In the genomic region with DNA sequence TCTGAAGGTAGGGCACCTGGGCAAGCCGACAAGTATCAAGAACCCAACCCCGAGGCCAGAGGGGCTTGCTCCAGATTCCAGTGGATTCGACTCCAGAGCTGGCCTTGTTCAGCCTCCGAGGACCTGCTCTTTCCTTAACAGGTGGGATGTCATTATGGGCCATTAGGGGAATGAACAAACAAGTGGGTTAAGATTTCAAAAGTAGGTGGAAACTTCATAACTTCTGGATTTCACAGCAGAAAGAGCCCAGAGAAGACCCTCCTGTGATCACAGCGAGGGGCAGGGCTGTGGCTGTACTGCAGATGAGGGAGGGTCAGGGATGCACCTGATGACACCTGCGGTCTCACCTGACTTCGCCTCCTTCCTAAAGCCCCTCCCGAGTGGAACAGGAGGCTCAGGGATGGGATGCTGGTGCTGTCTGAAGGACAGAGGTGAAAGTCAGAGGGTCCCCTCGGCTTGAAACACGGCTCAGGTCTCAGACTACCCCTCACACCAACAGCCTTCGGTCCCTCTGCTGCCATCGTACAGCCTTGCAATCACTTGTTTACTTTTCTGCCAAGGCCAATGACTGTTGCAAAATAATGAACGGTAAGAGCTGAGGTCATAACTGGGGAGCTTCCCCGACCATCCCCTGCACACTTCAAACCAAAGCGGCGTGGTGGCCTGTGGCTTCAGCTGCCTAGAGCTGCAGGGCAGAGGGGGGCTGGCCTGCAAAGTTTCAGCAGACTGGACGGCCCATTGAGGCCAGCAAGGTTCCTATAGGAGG, we compare ENCODE assay signal across 1 cellular context.
TF ChIP-seq lines count a peak whose summit lies in the region.

No MANE protein-coding gene starts in this region.

TF ChIP-seq in HepG2, 621 proteins besides CTCF, POLR2A, EP300 and RAD21 (continued from another document):
- 0 out of 2 replicates have a peak, but pooled peaks have one; percentile 38 for TF ChIP-seq ZNF598 (CRISPR knock-in tag; IDR thresholded peaks at IDR 0.05; ENCODE audit: borderline replicate concordance)
- TF ChIP-seq, protein P1, sequence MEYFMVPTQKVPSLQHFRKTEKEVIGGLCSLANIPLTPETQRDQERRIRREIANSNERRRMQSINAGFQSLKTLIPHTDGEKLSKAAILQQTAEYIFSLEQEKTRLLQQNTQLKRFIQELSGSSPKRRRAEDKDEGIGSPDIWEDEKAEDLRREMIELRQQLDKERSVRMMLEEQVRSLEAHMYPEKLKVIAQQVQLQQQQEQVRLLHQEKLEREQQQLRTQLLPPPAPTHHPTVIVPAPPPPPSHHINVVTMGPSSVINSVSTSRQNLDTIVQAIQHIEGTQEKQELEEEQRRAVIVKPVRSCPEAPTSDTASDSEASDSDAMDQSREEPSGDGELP (IDR thresholded peaks at IDR 0.05; ENCODE audit: borderline replicate concordance, low read depth), result peak; percentile 52; the same call in 1 of the 2 replicates
- TF ChIP-seq, protein P2, sequence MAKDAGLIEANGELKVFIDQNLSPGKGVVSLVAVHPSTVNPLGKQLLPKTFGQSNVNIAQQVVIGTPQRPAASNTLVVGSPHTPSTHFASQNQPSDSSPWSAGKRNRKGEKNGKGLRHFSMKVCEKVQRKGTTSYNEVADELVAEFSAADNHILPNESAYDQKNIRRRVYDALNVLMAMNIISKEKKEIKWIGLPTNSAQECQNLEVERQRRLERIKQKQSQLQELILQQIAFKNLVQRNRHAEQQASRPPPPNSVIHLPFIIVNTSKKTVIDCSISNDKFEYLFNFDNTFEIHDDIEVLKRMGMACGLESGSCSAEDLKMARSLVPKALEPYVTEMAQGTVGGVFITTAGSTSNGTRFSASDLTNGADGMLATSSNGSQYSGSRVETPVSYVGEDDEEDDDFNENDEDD (CRISPR knock-in tag; IDR thresholded peaks at IDR 0.05; ENCODE audit: borderline replicate concordance), result no peak; the same call in 1 of the 2 replicates
- TF ChIP-seq FOXJ3 (CRISPR knock-in tag; IDR thresholded peaks at IDR 0.05; ENCODE audit: borderline replicate concordance), result peak; percentile 66
- TF ChIP-seq, protein P3, sequence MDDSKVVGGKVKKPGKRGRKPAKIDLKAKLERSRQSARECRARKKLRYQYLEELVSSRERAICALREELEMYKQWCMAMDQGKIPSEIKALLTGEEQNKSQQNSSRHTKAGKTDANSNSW (CRISPR knock-in tag; IDR thresholded peaks at IDR 0.05; ENCODE audit: borderline replicate concordance), result no peak; the same call in 1 of the 2 replicates
- TF ChIP-seq HNF4G (IDR thresholded peaks at IDR 0.05; ENCODE audit: borderline replicate concordance, low read depth, low read length), result no peak; the same call in 1 of the 2 replicates
- no peak for TF ChIP-seq HNF4G (CRISPR knock-in tag; IDR thresholded peaks at IDR 0.05; ENCODE audit: borderline replicate concordance, low read depth)
- TF ChIP-seq MXI1 (IDR thresholded peaks at IDR 0.05; ENCODE audit: borderline replicate concordance, low read depth, low read length), result peak; percentile 67; the same call in 2 of the 3 replicates
- TF ChIP-seq TOPORS (CRISPR knock-in tag; IDR thresholded peaks at IDR 0.05), result peak; percentile 65; the same call in 1 of the 2 replicates
- TF ChIP-seq KLF16 (CRISPR knock-in tag; IDR thresholded peaks at IDR 0.05), result peak in 1 of 2 experiments; percentile 90; a peak in 2 of 4 replicates
- TF ChIP-seq, protein P4, sequence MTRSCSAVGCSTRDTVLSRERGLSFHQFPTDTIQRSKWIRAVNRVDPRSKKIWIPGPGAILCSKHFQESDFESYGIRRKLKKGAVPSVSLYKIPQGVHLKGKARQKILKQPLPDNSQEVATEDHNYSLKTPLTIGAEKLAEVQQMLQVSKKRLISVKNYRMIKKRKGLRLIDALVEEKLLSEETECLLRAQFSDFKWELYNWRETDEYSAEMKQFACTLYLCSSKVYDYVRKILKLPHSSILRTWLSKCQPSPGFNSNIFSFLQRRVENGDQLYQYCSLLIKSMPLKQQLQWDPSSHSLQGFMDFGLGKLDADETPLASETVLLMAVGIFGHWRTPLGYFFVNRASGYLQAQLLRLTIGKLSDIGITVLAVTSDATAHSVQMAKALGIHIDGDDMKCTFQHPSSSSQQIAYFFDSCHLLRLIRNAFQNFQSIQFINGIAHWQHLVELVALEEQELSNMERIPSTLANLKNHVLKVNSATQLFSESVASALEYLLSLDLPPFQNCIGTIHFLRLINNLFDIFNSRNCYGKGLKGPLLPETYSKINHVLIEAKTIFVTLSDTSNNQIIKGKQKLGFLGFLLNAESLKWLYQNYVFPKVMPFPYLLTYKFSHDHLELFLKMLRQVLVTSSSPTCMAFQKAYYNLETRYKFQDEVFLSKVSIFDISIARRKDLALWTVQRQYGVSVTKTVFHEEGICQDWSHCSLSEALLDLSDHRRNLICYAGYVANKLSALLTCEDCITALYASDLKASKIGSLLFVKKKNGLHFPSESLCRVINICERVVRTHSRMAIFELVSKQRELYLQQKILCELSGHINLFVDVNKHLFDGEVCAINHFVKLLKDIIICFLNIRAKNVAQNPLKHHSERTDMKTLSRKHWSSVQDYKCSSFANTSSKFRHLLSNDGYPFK (CRISPR knock-in tag; IDR thresholded peaks at IDR 0.05; ENCODE audit: borderline replicate concordance), result no peak
- no peak for TF ChIP-seq ZNF660 (CRISPR knock-in tag; IDR thresholded peaks at IDR 0.05; ENCODE audit: borderline replicate concordance, low read depth)
- TF ChIP-seq, protein P5, sequence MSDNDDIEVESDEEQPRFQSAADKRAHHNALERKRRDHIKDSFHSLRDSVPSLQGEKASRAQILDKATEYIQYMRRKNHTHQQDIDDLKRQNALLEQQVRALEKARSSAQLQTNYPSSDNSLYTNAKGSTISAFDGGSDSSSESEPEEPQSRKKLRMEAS (IDR thresholded peaks at IDR 0.05), result peak; percentile 74
- TF ChIP-seq, protein P6, sequence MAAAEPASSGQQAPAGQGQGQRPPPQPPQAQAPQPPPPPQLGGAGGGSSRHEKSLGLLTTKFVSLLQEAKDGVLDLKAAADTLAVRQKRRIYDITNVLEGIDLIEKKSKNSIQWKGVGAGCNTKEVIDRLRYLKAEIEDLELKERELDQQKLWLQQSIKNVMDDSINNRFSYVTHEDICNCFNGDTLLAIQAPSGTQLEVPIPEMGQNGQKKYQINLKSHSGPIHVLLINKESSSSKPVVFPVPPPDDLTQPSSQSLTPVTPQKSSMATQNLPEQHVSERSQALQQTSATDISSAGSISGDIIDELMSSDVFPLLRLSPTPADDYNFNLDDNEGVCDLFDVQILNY (CRISPR knock-in tag; conservative IDR thresholded peaks at IDR 0.05), result no peak
- TF ChIP-seq SAP130 (CRISPR knock-in tag; IDR thresholded peaks at IDR 0.05; ENCODE audit: low read depth), result peak; percentile 97
- TF ChIP-seq EZH2 (conservative IDR thresholded peaks at IDR 0.05; ENCODE audit: low read depth, low read length), result no peak
- TF ChIP-seq ZNF746 (CRISPR knock-in tag; IDR thresholded peaks at IDR 0.05), result peak; percentile 52; the same call in 1 of the 2 replicates
- no peak for TF ChIP-seq ZNF431 (CRISPR knock-in tag; IDR thresholded peaks at IDR 0.05; ENCODE audit: borderline replicate concordance, low read depth)
- TF ChIP-seq, protein P7, sequence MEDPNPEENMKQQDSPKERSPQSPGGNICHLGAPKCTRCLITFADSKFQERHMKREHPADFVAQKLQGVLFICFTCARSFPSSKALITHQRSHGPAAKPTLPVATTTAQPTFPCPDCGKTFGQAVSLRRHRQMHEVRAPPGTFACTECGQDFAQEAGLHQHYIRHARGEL (CRISPR knock-in tag; IDR thresholded peaks at IDR 0.05), result no peak
- no peak for TF ChIP-seq CHD4 (IDR thresholded peaks at IDR 0.05; ENCODE audit: borderline replicate concordance, low read length)
- TF ChIP-seq, protein P8, sequence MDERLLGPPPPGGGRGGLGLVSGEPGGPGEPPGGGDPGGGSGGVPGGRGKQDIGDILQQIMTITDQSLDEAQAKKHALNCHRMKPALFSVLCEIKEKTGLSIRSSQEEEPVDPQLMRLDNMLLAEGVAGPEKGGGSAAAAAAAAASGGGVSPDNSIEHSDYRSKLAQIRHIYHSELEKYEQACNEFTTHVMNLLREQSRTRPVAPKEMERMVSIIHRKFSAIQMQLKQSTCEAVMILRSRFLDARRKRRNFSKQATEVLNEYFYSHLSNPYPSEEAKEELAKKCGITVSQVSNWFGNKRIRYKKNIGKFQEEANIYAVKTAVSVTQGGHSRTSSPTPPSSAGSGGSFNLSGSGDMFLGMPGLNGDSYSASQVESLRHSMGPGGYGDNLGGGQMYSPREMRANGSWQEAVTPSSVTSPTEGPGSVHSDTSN (CRISPR knock-in tag; IDR thresholded peaks at IDR 0.05), result no peak
- peak; percentile 66; the same call in 1 of the 2 replicates for TF ChIP-seq ZC3H4 (CRISPR knock-in tag; IDR thresholded peaks at IDR 0.05; ENCODE audit: borderline replicate concordance)
- TF ChIP-seq NPAS2 (CRISPR knock-in tag; IDR thresholded peaks at IDR 0.05; ENCODE audit: borderline replicate concordance), result no peak
- peak; percentile 44 for TF ChIP-seq GABPB1 (CRISPR knock-in tag; IDR thresholded peaks at IDR 0.05)
- TF ChIP-seq NR2C2 (CRISPR knock-in tag; IDR thresholded peaks at IDR 0.05; ENCODE audit: borderline replicate concordance), result peak; percentile 65; the same call in 1 of the 2 replicates
- TF ChIP-seq HDAC2 (CRISPR knock-in tag; IDR thresholded peaks at IDR 0.05), result peak; percentile 87
- TF ChIP-seq, protein P9, sequence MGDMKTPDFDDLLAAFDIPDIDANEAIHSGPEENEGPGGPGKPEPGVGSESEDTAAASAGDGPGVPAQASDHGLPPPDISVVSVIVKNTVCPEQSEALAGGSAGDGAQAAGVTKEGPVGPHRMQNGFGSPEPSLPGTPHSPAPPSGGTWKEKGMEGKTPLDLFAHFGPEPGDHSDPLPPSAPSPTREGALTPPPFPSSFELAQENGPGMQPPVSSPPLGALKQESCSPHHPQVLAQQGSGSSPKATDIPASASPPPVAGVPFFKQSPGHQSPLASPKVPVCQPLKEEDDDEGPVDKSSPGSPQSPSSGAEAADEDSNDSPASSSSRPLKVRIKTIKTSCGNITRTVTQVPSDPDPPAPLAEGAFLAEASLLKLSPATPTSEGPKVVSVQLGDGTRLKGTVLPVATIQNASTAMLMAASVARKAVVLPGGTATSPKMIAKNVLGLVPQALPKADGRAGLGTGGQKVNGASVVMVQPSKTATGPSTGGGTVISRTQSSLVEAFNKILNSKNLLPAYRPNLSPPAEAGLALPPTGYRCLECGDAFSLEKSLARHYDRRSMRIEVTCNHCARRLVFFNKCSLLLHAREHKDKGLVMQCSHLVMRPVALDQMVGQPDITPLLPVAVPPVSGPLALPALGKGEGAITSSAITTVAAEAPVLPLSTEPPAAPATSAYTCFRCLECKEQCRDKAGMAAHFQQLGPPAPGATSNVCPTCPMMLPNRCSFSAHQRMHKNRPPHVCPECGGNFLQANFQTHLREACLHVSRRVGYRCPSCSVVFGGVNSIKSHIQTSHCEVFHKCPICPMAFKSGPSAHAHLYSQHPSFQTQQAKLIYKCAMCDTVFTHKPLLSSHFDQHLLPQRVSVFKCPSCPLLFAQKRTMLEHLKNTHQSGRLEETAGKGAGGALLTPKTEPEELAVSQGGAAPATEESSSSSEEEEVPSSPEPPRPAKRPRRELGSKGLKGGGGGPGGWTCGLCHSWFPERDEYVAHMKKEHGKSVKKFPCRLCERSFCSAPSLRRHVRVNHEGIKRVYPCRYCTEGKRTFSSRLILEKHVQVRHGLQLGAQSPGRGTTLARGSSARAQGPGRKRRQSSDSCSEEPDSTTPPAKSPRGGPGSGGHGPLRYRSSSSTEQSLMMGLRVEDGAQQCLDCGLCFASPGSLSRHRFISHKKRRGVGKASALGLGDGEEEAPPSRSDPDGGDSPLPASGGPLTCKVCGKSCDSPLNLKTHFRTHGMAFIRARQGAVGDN (CRISPR knock-in tag; IDR thresholded peaks at IDR 0.05), result peak; percentile 80
- no peak for TF ChIP-seq ZNF282 (IDR thresholded peaks at IDR 0.05; ENCODE audit: partially characterized antibody)
- no peak for TF ChIP-seq ADNP (CRISPR knock-in tag; IDR thresholded peaks at IDR 0.05)
- TF ChIP-seq ZSCAN20 (CRISPR knock-in tag; IDR thresholded peaks at IDR 0.05; ENCODE audit: borderline replicate concordance), result peak; percentile 63; the same call in 1 of the 2 replicates
- no peak for TF ChIP-seq MYNN (CRISPR knock-in tag; IDR thresholded peaks at IDR 0.05; ENCODE audit: low read depth)
- TF ChIP-seq, protein P10, sequence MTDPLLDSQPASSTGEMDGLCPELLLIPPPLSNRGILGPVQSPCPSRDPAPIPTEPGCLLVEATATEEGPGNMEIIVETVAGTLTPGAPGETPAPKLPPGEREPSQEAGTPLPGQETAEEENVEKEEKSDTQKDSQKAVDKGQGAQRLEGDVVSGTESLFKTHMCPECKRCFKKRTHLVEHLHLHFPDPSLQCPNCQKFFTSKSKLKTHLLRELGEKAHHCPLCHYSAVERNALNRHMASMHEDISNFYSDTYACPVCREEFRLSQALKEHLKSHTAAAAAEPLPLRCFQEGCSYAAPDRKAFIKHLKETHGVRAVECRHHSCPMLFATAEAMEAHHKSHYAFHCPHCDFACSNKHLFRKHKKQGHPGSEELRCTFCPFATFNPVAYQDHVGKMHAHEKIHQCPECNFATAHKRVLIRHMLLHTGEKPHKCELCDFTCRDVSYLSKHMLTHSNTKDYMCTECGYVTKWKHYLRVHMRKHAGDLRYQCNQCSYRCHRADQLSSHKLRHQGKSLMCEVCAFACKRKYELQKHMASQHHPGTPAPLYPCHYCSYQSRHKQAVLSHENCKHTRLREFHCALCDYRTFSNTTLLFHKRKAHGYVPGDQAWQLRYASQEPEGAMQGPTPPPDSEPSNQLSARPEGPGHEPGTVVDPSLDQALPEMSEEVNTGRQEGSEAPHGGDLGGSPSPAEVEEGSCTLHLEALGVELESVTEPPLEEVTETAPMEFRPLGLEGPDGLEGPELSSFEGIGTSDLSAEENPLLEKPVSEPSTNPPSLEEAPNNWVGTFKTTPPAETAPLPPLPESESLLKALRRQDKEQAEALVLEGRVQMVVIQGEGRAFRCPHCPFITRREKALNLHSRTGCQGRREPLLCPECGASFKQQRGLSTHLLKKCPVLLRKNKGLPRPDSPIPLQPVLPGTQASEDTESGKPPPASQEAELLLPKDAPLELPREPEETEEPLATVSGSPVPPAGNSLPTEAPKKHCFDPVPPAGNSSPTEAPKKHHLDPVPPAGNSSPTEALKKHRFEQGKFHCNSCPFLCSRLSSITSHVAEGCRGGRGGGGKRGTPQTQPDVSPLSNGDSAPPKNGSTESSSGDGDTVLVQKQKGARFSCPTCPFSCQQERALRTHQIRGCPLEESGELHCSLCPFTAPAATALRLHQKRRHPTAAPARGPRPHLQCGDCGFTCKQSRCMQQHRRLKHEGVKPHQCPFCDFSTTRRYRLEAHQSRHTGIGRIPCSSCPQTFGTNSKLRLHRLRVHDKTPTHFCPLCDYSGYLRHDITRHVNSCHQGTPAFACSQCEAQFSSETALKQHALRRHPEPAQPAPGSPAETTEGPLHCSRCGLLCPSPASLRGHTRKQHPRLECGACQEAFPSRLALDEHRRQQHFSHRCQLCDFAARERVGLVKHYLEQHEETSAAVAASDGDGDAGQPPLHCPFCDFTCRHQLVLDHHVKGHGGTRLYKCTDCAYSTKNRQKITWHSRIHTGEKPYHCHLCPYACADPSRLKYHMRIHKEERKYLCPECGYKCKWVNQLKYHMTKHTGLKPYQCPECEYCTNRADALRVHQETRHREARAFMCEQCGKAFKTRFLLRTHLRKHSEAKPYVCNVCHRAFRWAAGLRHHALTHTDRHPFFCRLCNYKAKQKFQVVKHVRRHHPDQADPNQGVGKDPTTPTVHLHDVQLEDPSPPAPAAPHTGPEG (CRISPR knock-in tag; IDR thresholded peaks at IDR 0.05), result no peak
- TF ChIP-seq SMAD3 (CRISPR knock-in tag; IDR thresholded peaks at IDR 0.05), result peak; percentile 91
- TF ChIP-seq ZNF292 (CRISPR knock-in tag; IDR thresholded peaks at IDR 0.05; ENCODE audit: borderline replicate concordance, low read depth), result peak; percentile 71; the same call in 1 of the 2 replicates
